8 cellular contexts compared by ENCODE assay signal in genomic region chr6:163711615-163712568, GRCh38.
DNase-seq lines count a peak whose midpoint lies in the region; ATAC-seq and TF ChIP-seq lines count a peak whose summit lies in the region.

No MANE protein-coding gene starts in this region.

- H3K27me3 Mint-ChIP-seq in CD14-positive monocyte (ENCODE audit: low read depth in 3 of 3), result peaks cover 0 to 11% (median 2%) of the 10 kb centered on the region in 3 donors

- no peaks in the 10 kb centered on the region for H3K36me3 Mint-ChIP-seq in CD14-positive monocyte

- peaks cover 70% of the 10 kb centered on the region for H3K4me1 Mint-ChIP-seq in CD14-positive monocyte

- peak; percentile 74 for DNase-seq in CD14-positive monocyte (ENCODE audit: low spot score)
- peak; percentile 31 for DNase-seq in NCI-H1092 (lab: John Stamatoyannopoulos, UW)
- no peak for DNase-seq in epithelial cell of proximal tubule (ENCODE audit: low read depth)
- peak; percentile 52 for DNase-seq in occipital lobe (lab: John Stamatoyannopoulos, UW)
- no peak for DNase-seq in central memory CD4-positive, alpha-beta T cell
- DNase-seq in stimulated activated CD4-positive, alpha-beta T cell treated with anti-CD3 and anti-CD28 coated beads, Interleukin-4, amount 100 ng/mL, for 4 hours, result no peak
- no peak for DNase-seq in OCI-M2 (lab: John Stamatoyannopoulos, UW; ENCODE audit: unreplicated experiment)

- intact Hi-C loops in CD14-positive monocyte (cut with micrococcal nuclease), result loop anchor here in 1 of 2 donors (2.0 to 5.0 kb wide), 2 partner anchors 43 to 45 kb away; no protein-coding TSS in a partner anchor

- no peak for TF ChIP-seq CTCF in CD14-positive monocyte (IDR thresholded peaks at IDR 0.05)
- peak; percentile 20 for TF ChIP-seq CTCF in epithelial cell of proximal tubule (conservative IDR thresholded peaks at IDR 0.05; ENCODE audit: low read depth, low read length)

- peak overlapping the region; percentile 82 to 95 (median 93) for H3K27ac Mint-ChIP-seq in CD14-positive monocyte

- H3K4me3 Mint-ChIP-seq in CD14-positive monocyte, result peak overlapping the region in 1 of 2 donors; percentile 73

- ATAC-seq in GM21528 (IDR thresholded peaks at IDR 0.05; ENCODE audit: low FRiP score, unreplicated experiment), result peak; percentile 39

- H3K9me3 Mint-ChIP-seq in CD14-positive monocyte, result peaks cover 0 to 4% (median under 1%) of the 10 kb centered on the region in 7 donors

- H3K4me3 ChIP-seq in epithelial cell of proximal tubule (ENCODE audit: low read depth, low read length), result no peak overlapping the region

Comparison
In these comparisons a context has a peak if more than half of its experiments do, and no peak if none do; other contexts are left out.
1. DNase-seq: peak in CD14-positive monocyte (single experiment), NCI-H1092 (single experiment) and occipital lobe (single experiment); none in epithelial cell of proximal tubule (single experiment), central memory CD4-positive, alpha-beta T cell (single experiment), stimulated activated CD4-positive, alpha-beta T cell treated with anti-CD3 and anti-CD28 coated beads, Interleukin-4, amount 100 ng/mL, for 4 hours (0 of 2) and OCI-M2 (single experiment).